ENCODE assay signal across 29 cellular contexts in genomic region chr11:32569313-32569881, GRCh38.
"Had no signal": no experiment of that assay in that cellular context is flagged by ENCODE, and none has a peak within 500 bp of the region (broad histone marks: within the 10 kb centered on the region; RNA-seq: fewer than 3 reads in every experiment).

No MANE protein-coding gene starts in this region.

- H3K9me3 ChIP-seq: colonic mucosa, esophagus muscularis mucosa, esophagus squamous epithelium, gastrocnemius medialis, gastroesophageal sphincter, heart left ventricle had no signal

- H3K4me3 ChIP-seq: colonic mucosa, coronary artery, dorsolateral prefrontal cortex, esophagus muscularis mucosa, esophagus squamous epithelium, gastrocnemius medialis, gastroesophageal sphincter, heart left ventricle, heart right ventricle had no signal

- H3K27me3 ChIP-seq: colonic mucosa, gastrocnemius medialis had no signal

- H3K36me3 ChIP-seq: colonic mucosa, esophagus muscularis mucosa, esophagus squamous epithelium, gastrocnemius medialis, gastroesophageal sphincter, heart left ventricle, heart right ventricle had no signal

- H3K27ac Mint-ChIP-seq: dendritic cell treated with granulocyte-macrophage colony-stimulating factor and Interleukin-4, amounts not matched to agents 40 ng/mL and 50 ng/mL, for 4 days; effector memory CD8-positive, alpha-beta T cell; endodermal cell had no signal

- ATAC-seq: effector memory CD8-positive, alpha-beta T cell; esophagus mucosa; foreskin keratinocyte; gastrocnemius medialis; gastroesophageal sphincter; heart left ventricle; heart right ventricle had no signal

- H3K27ac ChIP-seq: colonic mucosa, coronary artery, dorsolateral prefrontal cortex, epithelial cell of prostate, esophagus muscularis mucosa, esophagus squamous epithelium, foreskin keratinocyte, gastrocnemius medialis, gastroesophageal sphincter, heart left ventricle, heart right ventricle had no signal

- DNase-seq: colonic mucosa; cortex of kidney; dermis blood vessel endothelial cell; dorsolateral prefrontal cortex; effector CD4-positive, alpha-beta T cell; effector CD8-positive, alpha-beta T cell; effector memory CD4-positive, alpha-beta T cell; effector memory CD8-positive, alpha-beta T cell; endodermal cell; erythroblast; esophagus squamous epithelium; foreskin fibroblast; foreskin keratinocyte; foreskin melanocyte; gastrocnemius medialis; glutamatergic neuron; head of caudate nucleus; heart left ventricle; heart right ventricle had no signal

- FAIRE-seq: colon, endometrium, endothelial cell of umbilical vein, frontal cortex had no signal

- H3K4me3 Mint-ChIP-seq: dendritic cell treated with granulocyte-macrophage colony-stimulating factor and Interleukin-4, amounts not matched to agents 40 ng/mL and 50 ng/mL, for 4 days; effector memory CD8-positive, alpha-beta T cell; endodermal cell had no signal

- H3K4me1 ChIP-seq: colonic mucosa, esophagus muscularis mucosa, esophagus squamous epithelium, foreskin keratinocyte, gastrocnemius medialis, gastroesophageal sphincter, heart left ventricle had no signal

- H3K9me3 Mint-ChIP-seq: dendritic cell treated with granulocyte-macrophage colony-stimulating factor and Interleukin-4, amounts not matched to agents 40 ng/mL and 50 ng/mL, for 4 days; effector memory CD8-positive, alpha-beta T cell had no signal
